8 cellular contexts compared by ENCODE assay signal in genomic region chr4:23135792-23136645, GRCh38.
A peak's percentile ranks its signal among the peaks of the same experiment; 100 is the strongest.
DNase-seq lines count a peak whose midpoint lies in the region; ATAC-seq, FAIRE-seq and TF ChIP-seq lines count a peak whose summit lies in the region.
"Had no signal": no experiment of that assay in that cellular context is flagged by ENCODE, and none has a peak within 500 bp of the region (broad histone marks: within the 10 kb centered on the region; RNA-seq: fewer than 3 reads in every experiment).

No MANE protein-coding gene starts in this region.

- peak; percentile 72 to 96 for TF ChIP-seq CTCF in GM23338 (conservative IDR thresholded peaks at IDR 0.05; ENCODE audit: low read depth in 2 of 2)
- peak; percentile 77 for TF ChIP-seq CTCF in WTC11 (IDR thresholded peaks at IDR 0.05)
- TF ChIP-seq CTCF in uterus (IDR thresholded peaks at IDR 0.05) = peak; percentile 20 to 33 (median 24)

- H3K36me3 ChIP-seq in GM23338 (ENCODE audit: insufficient read depth) (no peaks in the 10 kb centered on the region), uterus (no peaks in the 10 kb centered on the region)

- ATAC-seq in GM23338 (peak; percentile 73), WTC11 (peak; percentile 82)
- ATAC-seq in effector memory CD8-positive, alpha-beta T cell (replicated peaks) = no peak

- H3K27ac ChIP-seq in GM23338 (ENCODE audit: low read depth) = no peak overlapping the region; the same call in 1 of the 2 replicates
- H3K27ac ChIP-seq in uterus = no peak overlapping the region
- H3K27ac ChIP-seq: skin epidermis had no signal

- H3F3A ChIP-seq in GM23338 (replicated peaks; ENCODE audit: low read depth) = no peaks in the 10 kb centered on the region

- H3K27ac Mint-ChIP-seq in GM23338 (no peak overlapping the region), WTC11 (no peak overlapping the region)
- H3K27ac Mint-ChIP-seq in effector memory CD8-positive, alpha-beta T cell = no peak overlapping the region

- no peaks in the 10 kb centered on the region for H3K36me3 Mint-ChIP-seq in GM23338 (ENCODE audit: low read depth)
- H3K36me3 Mint-ChIP-seq in WTC11 = no peaks in the 10 kb centered on the region
- no peaks in the 10 kb centered on the region for H3K36me3 Mint-ChIP-seq in effector memory CD8-positive, alpha-beta T cell (ENCODE audit: insufficient read depth)

- H3K79me2 ChIP-seq in GM23338 (replicated peaks; ENCODE audit: insufficient read depth) = no peaks in the 10 kb centered on the region

- H3K4me3 ChIP-seq in GM23338 (no peak overlapping the region), uterus (no peak overlapping the region)
- H3K4me3 ChIP-seq: skin epidermis had no signal

- FAIRE-seq in islet of Langerhans (lab: Jason Lieb, UNC) = peak; percentile 82

- peaks cover 6% of the 10 kb centered on the region; the same call in 1 of the 2 replicates for H3K9me2 ChIP-seq in GM23338 (ENCODE audit: insufficient read depth)

- no peaks in the 10 kb centered on the region for H3K27me3 Mint-ChIP-seq in GM23338 (ENCODE audit: insufficient read depth, low read depth, poor library complexity)
- no peaks in the 10 kb centered on the region for H3K27me3 Mint-ChIP-seq in WTC11 (ENCODE audit: low read depth)
- H3K27me3 Mint-ChIP-seq in effector memory CD8-positive, alpha-beta T cell = no peaks in the 10 kb centered on the region

- DNase-seq in Daoy (ENCODE audit: low read depth) (peak; percentile 20), GM23338 (ENCODE audit: low spot score) (peak; percentile 93), NCI-H1694 (lab: John Stamatoyannopoulos, UW) (peak; percentile 61), WTC11 (ENCODE audit: low spot score) (no peak), uterus (no peak)
- DNase-seq in effector memory CD8-positive, alpha-beta T cell = no peak

- H3K9me3 Mint-ChIP-seq in GM23338 (no peaks in the 10 kb centered on the region), WTC11 (no peaks in the 10 kb centered on the region)
- no peaks in the 10 kb centered on the region for H3K9me3 Mint-ChIP-seq in effector memory CD8-positive, alpha-beta T cell

- CTCF ChIA-PET in WTC11 (lab: Charles Lee) = interaction anchor here (0.6 to 1.4 kb wide), 14 partner anchors 19 to 198 kb away, joined by 3 to 15 read pairs (median 4); no protein-coding TSS in a partner anchor

- H3K4me3 Mint-ChIP-seq in GM23338 (no peak overlapping the region), WTC11 (no peak overlapping the region)
- no peak overlapping the region for H3K4me3 Mint-ChIP-seq in effector memory CD8-positive, alpha-beta T cell

- H3K4me2 ChIP-seq in GM23338 = peak overlapping the region; percentile 23

- no peaks in the 10 kb centered on the region for H4K20me1 ChIP-seq in GM23338 (replicated peaks; ENCODE audit: insufficient read depth)

- peaks cover 14% of the 10 kb centered on the region; the same call in 2 of the 3 replicates for H3K4me1 Mint-ChIP-seq in GM23338
- H3K4me1 Mint-ChIP-seq in WTC11 = peaks cover 21% of the 10 kb centered on the region
- H3K4me1 Mint-ChIP-seq in effector memory CD8-positive, alpha-beta T cell (ENCODE audit: low read depth in 2 of 2) = no peaks in the 10 kb centered on the region

- intact Hi-C loops in uterus (cut with DNase I; ENCODE audit: low total_unique reads) = no loop called here

- TF ChIP-seq POLR2A in uterus (IDR thresholded peaks at IDR 0.05) = no peak

- H2AFZ ChIP-seq in GM23338 = no peak overlapping the region

- no peaks in the 10 kb centered on the region for H3K9me3 ChIP-seq in uterus

- H3K4me1 ChIP-seq in GM23338 (ENCODE audit: insufficient read depth) = peaks cover 15% of the 10 kb centered on the region
- no peaks in the 10 kb centered on the region for H3K4me1 ChIP-seq in uterus

- POLR2A ChIA-PET in WTC11 (lab: Charles Lee) = no interaction called here

- H3K27me3 ChIP-seq in GM23338 (ENCODE audit: insufficient read depth) = no peaks in the 10 kb centered on the region
- no peaks in the 10 kb centered on the region for H3K27me3 ChIP-seq in uterus

TF ChIP-seq in GM23338, 12 proteins besides CTCF, POLR2A, EP300 and RAD21 (continues in another document):
- TF ChIP-seq STAT1 (IDR thresholded peaks at IDR 0.05; ENCODE audit: unreplicated experiment) = no peak

TF ChIP-seq in WTC11, 78 proteins besides CTCF, POLR2A, EP300 and RAD21:
- TF ChIP-seq KAT7 (CRISPR knock-in tag; IDR thresholded peaks at IDR 0.05; ENCODE audit: borderline replicate concordance) (no peak), GABPB1 (CRISPR knock-in tag; IDR thresholded peaks at IDR 0.05) (no peak), SMAD4 (CRISPR knock-in tag; IDR thresholded peaks at IDR 0.05) (no peak), JUN (CRISPR knock-in tag; IDR thresholded peaks at IDR 0.05) (no peak), ATF1 (CRISPR knock-in tag; IDR thresholded peaks at IDR 0.05) (no peak), ZNF416 (CRISPR knock-in tag; IDR thresholded peaks at IDR 0.05) (no peak), PREB (CRISPR knock-in tag; IDR thresholded peaks at IDR 0.05; ENCODE audit: borderline replicate concordance) (no peak), ZSCAN18 (CRISPR knock-in tag; IDR thresholded peaks at IDR 0.05) (no peak), GRHL2 (CRISPR knock-in tag; IDR thresholded peaks at IDR 0.05; ENCODE audit: insufficient replicate concordance, severe bottlenecking) (no peak), ATF2 (CRISPR knock-in tag; IDR thresholded peaks at IDR 0.05; ENCODE audit: borderline replicate concordance, low read depth) (no peak), GTF2I (CRISPR knock-in tag; conservative IDR thresholded peaks at IDR 0.05) (no peak), CDX4 (CRISPR knock-in tag; IDR thresholded peaks at IDR 0.05; ENCODE audit: borderline replicate concordance) (no peak), OVOL2 (CRISPR knock-in tag; IDR thresholded peaks at IDR 0.05; ENCODE audit: borderline replicate concordance) (no peak), PRRX2 (CRISPR knock-in tag; IDR thresholded peaks at IDR 0.05) (no peak), ZNF317 (CRISPR knock-in tag; IDR thresholded peaks at IDR 0.05; ENCODE audit: borderline replicate concordance, low read depth) (no peak), SOX15 (CRISPR knock-in tag; IDR thresholded peaks at IDR 0.05) (no peak)

Comparison
In these comparisons a context has a peak if more than half of its experiments do, and no peak if none do; other contexts are left out.
1. DNase-seq: peak in Daoy (single experiment), GM23338 (single experiment) and NCI-H1694 (single experiment); none in WTC11 (single experiment), uterus (0 of 2) and effector memory CD8-positive, alpha-beta T cell (0 of 3).
2. CTCF ChIP-seq: peak in every context shown above with its lines; median percentile 84 in GM23338; 77 in WTC11; 24 in uterus.